ENCODE assay signal across 26 cellular contexts in the genomic region with DNA sequence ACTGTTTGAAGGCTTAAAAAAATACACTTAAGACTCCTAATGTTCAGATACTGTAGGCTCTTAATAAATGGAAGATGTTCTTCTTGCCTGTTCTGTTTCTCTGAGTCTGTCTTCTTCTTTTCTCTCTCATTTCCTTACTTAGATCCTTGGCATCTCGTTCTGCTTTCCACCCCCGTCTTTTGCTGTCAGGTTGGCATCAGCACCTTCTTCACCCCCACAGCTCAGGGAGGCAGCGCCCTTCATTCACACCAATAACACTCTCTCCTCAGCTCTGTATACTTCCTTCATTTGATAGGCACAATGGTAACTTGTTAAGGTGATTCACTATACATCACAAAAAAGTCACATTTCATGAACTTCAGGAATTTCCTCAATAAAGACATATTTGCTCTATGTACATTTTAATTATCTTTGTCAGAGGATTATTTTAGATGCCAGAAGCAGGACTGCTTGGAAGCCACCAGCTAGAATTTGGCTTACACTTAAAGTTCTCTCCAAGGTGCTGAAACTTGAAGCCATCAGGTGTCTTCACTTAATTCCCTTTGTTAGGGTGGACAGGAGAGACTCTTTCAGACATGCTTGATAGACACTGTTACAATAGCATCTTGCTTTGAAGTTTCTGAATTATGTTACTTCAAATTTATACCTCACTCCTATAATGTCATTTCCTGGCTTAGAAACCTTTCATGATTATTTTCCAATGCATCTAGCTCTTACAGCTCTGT.
"Had no signal": no experiment of that assay in that cellular context is flagged by ENCODE, and none has a peak within 500 bp of the region (broad histone marks: within the 10 kb centered on the region; RNA-seq: fewer than 3 reads in every experiment).

No MANE protein-coding gene starts in this region.

- ATAC-seq: activated T-cell treated with anti-CD3 and anti-CD28 coated beads, Interleukin-2, amount 50 U/mL, for 72 hours; esophagus mucosa; gastrocnemius medialis; left lobe of liver; mucosa of descending colon; right cardiac atrium; stimulated activated naive CD8-positive, alpha-beta T cell treated with anti-CD3 and anti-CD28 coated beads, Interleukin-15, amount 100 ng/mL, for 72 hours; T-helper 17 cell had no signal

- H3K4me3 ChIP-seq: breast epithelium, gastrocnemius medialis, mucosa of descending colon, prostate gland, skin epidermis had no signal

- H3K27me3 Mint-ChIP-seq: T-helper 17 cell had no signal

- H3K4me1 ChIP-seq: breast epithelium, gastrocnemius medialis, prostate gland had no signal

- H3K27ac Mint-ChIP-seq: activated T-cell treated with anti-CD3 and anti-CD28 coated beads, Interleukin-2, amount 50 U/mL, for 72 hours; stimulated activated naive CD8-positive, alpha-beta T cell treated with anti-CD3 and anti-CD28 coated beads, Interleukin-15, amount 100 ng/mL, for 72 hours; T-helper 17 cell; type B pancreatic cell had no signal

- H3K27me3 ChIP-seq: breast epithelium, gastrocnemius medialis had no signal

- H3K9me3 Mint-ChIP-seq: type B pancreatic cell had no signal

- H3K4me1 Mint-ChIP-seq: naive B cell; stimulated activated naive CD8-positive, alpha-beta T cell treated with anti-CD3 and anti-CD28 coated beads, Interleukin-15, amount 100 ng/mL, for 72 hours; T-helper 17 cell had no signal

- H3K9me3 ChIP-seq: gastrocnemius medialis, mucosa of descending colon, prostate gland had no signal

- H3K36me3 ChIP-seq: breast epithelium, gastrocnemius medialis, prostate gland had no signal

- H3K36me3 Mint-ChIP-seq: naive B cell, type B pancreatic cell had no signal

- H3K4me3 Mint-ChIP-seq: activated T-cell treated with anti-CD3 and anti-CD28 coated beads, Interleukin-2, amount 50 U/mL, for 72 hours; naive B cell; stimulated activated naive CD8-positive, alpha-beta T cell treated with anti-CD3 and anti-CD28 coated beads, Interleukin-15, amount 100 ng/mL, for 72 hours; T-helper 17 cell; type B pancreatic cell had no signal

- H3K27ac ChIP-seq: breast epithelium, gastrocnemius medialis, prostate gland, skin epidermis, VCaP had no signal

- DNase-seq: activated CD4-positive, alpha-beta T cell treated with anti-CD3 and anti-CD28 coated beads, Interleukin-2, amount 50 U/mL, for 1 hour; activated CD4-positive, CD25-positive, alpha-beta regulatory T cell treated with anti-CD3 and anti-CD28 coated beads, Interleukin-2, amount 50 U/mL, for 72 hours; activated CD8-positive, alpha-beta memory T cell treated with anti-CD3 and anti-CD28 coated beads for 24 hours; activated CD8-positive, alpha-beta memory T cell treated with anti-CD3 and anti-CD28 coated beads, Interleukin-2, amount 50 U/mL, for 48 hours; activated effector memory CD4-positive, alpha-beta T cell treated with anti-CD3 and anti-CD28 coated beads, Interleukin-2, amount 50 U/mL, for 16 hours; activated naive CD4-positive, alpha-beta T cell treated with anti-CD3 and anti-CD28 coated beads, Interleukin-2, amount 50 U/mL, for 16 hours; activated T-cell treated with anti-CD3 and anti-CD28 coated beads, Interleukin-2, amount 50 U/mL, for 72 hours; cerebellar nuclear complex; effector CD4-positive, alpha-beta T cell; gastrocnemius medialis; islet precursor cell; mucosa of descending colon; naive B cell; right cardiac atrium; stimulated activated CD4-positive, alpha-beta T cell treated with anti-CD3 and anti-CD28 coated beads, Interleukin-15, amount 100 ng/mL, for 24 hours; stimulated activated CD4-positive, alpha-beta T cell treated with anti-CD3 and anti-CD28 coated beads, Interleukin-2, amount 100 ng/mL, for 48 hours; stimulated activated naive CD8-positive, alpha-beta T cell treated with anti-CD3 and anti-CD28 coated beads, Interleukin-15, amount 100 ng/mL, for 72 hours; T-helper 17 cell had no signal

- FAIRE-seq: astrocyte had no signal
